21 cellular contexts compared by ENCODE assay signal in the genomic region with DNA sequence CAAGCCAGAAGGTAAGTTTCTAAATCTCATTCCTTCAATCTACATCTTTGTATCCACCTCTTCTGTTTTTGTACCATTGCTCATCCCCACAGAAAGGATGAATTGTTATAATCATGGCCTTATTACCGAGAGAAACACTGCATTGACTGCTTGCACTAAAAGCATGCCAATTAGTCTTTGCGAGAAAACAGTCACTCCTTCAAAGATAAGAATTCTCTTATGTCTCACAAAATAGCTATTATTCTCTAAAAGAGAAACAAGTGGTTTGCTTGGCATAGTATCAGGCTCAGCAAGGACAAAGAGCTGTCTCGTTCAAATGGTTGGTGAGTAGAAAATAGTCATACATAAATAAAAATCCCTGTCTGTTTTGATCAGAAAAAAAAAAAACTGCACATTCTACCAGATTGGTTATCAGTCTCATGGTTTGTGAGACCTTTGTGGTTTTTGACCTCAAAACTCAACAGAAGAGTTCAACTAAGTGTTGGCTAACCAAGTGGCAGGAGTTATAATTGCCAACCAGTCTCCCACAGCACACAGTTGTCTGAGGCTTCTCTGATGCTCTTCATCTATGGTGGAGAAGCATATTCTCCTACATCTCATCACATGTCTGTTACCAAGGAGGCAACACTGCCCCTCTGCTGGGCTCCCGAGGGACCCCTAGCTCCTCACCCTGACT. TPM values are rescaled to one million over a fixed set of nuclear protein-coding genes. Genes with fewer than 3 reads are reported as not detected.
DNase-seq lines count a peak whose midpoint lies in the region; ATAC-seq lines count a peak whose summit lies in the region.
"Had no signal": no experiment of that assay in that cellular context is flagged by ENCODE, and none has a peak within 500 bp of the region (broad histone marks: within the 10 kb centered on the region; RNA-seq: fewer than 3 reads in every experiment).

No MANE protein-coding gene starts in this region.

- peaks cover 76 to 86% of the 10 kb centered on the region in 2 donors for H3K36me3 Mint-ChIP-seq in CD4-positive, alpha-beta memory T cell

- POLR2A ChIA-PET in CD4-positive, alpha-beta memory T cell (lab: Charles Lee; ENCODE audit: partially characterized antibody): interaction anchor here (0.8 to 1.6 kb wide), 4 partner anchors 10 to 199 kb away, joined by 3 to 4 read pairs (median 3); no protein-coding TSS in a partner anchor

- peaks cover 12 to 48% (median 22%) of the 10 kb centered on the region in 4 donors for H3K4me1 Mint-ChIP-seq in CD4-positive, alpha-beta memory T cell

- peaks cover 6% of the 10 kb centered on the region for H3K4me1 ChIP-seq in CD4-positive, alpha-beta memory T cell (ENCODE audit: insufficient read depth, low read length)

- ATAC-seq in GM21576 (IDR thresholded peaks at IDR 0.05; ENCODE audit: unreplicated experiment) (no peak), esophagus mucosa (no peak), HG03135 (IDR thresholded peaks at IDR 0.05; ENCODE audit: unreplicated experiment) (no peak)
- ATAC-seq: HCT116 had no signal

- peaks cover 76% of the 10 kb centered on the region for H3K36me3 ChIP-seq in CD4-positive, alpha-beta memory T cell (ENCODE audit: insufficient read depth, low read length)

- no peaks in the 10 kb centered on the region for H3K27me3 ChIP-seq in CD4-positive, alpha-beta memory T cell (ENCODE audit: insufficient read depth, low read length)

- DNase-seq in CD4-positive, alpha-beta memory T cell: no peak
- DNase-seq in NCI-H2227 (lab: John Stamatoyannopoulos, UW; ENCODE audit: unreplicated experiment) (peak; percentile 21), astrocyte of the hippocampus (ENCODE audit: low read depth, low spot score) (peak; percentile 21), pons (ENCODE audit: low spot score) (peak; percentile 62)
- DNase-seq: activated CD4-positive, alpha-beta T cell treated with anti-CD3 and anti-CD28 coated beads for 1 hour; activated T-cell treated with anti-CD3 and anti-CD28 coated beads, Interleukin-2, amount 50 U/mL, for 4 hours; erythroblast; NCI-H1694 treated with DMSO at 0.1 percent for 48 hours; NCI-H510A; retina; Right ventricle myocardium superior; stimulated activated CD4-positive, alpha-beta T cell treated with anti-CD3 and anti-CD28 coated beads, Interleukin-15, amount 100 ng/mL, for 24 hours had no signal

- peak overlapping the region; percentile 42 to 84 (median 68) for H3K27ac Mint-ChIP-seq in CD4-positive, alpha-beta memory T cell

- H3K9me3 Mint-ChIP-seq in CD4-positive, alpha-beta memory T cell: peaks cover 0 to 3% (median 0%) of the 10 kb centered on the region in 8 donors
- H3K9me3 Mint-ChIP-seq: activated T-cell treated with anti-CD3 and anti-CD28 coated beads, Interleukin-2, amount 50 U/mL, for 4 hours; dendritic cell treated with granulocyte-macrophage colony-stimulating factor and Interleukin-4, amounts not matched to agents 40 ng/mL and 50 ng/mL, for 4 days had no signal

- intact Hi-C loops in CD4-positive, alpha-beta memory T cell (cut with micrococcal nuclease): no loop called here

- no peaks in the 10 kb centered on the region for H3K9me3 ChIP-seq in CD4-positive, alpha-beta memory T cell (ENCODE audit: control insufficient read depth in 1 of 2, low read length in 2 of 2)

- H3K27me3 Mint-ChIP-seq in CD4-positive, alpha-beta memory T cell: no peaks in the 10 kb centered on the region
- H3K27me3 Mint-ChIP-seq: dendritic cell treated with granulocyte-macrophage colony-stimulating factor and Interleukin-4, amounts not matched to agents 40 ng/mL and 50 ng/mL, for 4 days had no signal

- no peak overlapping the region for H3K27ac ChIP-seq in CD4-positive, alpha-beta memory T cell (ENCODE audit: low read depth, low read length)

- CTCF ChIA-PET in CD4-positive, alpha-beta memory T cell (lab: Charles Lee; ENCODE audit: partially characterized antibody): interaction anchor here (0.7 to 2.1 kb wide), 6 partner anchors 12 to 193 kb away, joined by 3 to 4 read pairs (median 4); no protein-coding TSS in a partner anchor

- peak overlapping the region in 1 of 8 donors; percentile 58 for H3K4me3 Mint-ChIP-seq in CD4-positive, alpha-beta memory T cell
- H3K4me3 Mint-ChIP-seq: activated T-cell treated with anti-CD3 and anti-CD28 coated beads, Interleukin-2, amount 50 U/mL, for 4 hours; dendritic cell treated with granulocyte-macrophage colony-stimulating factor and Interleukin-4, amounts not matched to agents 40 ng/mL and 50 ng/mL, for 4 days; neural crest cell had no signal

- H3K4me3 ChIP-seq in CD4-positive, alpha-beta memory T cell (ENCODE audit: low read length in 2 of 2): no peak overlapping the region

RNA-seq across cellular contexts. Expression of a gene that starts 35.1 kb away (rescaled TPM):
- 1 to 10 TPM; 3.1 to 4.7 TPM for total RNA-seq in CD4-positive, alpha-beta memory T cell
- under 1 TPM in 1 of 2 donors, not detected in 1; 0.55 TPM for polyA plus RNA-seq in CD4-positive, alpha-beta memory T cell
- not detected for total RNA-seq in esophagus mucosa
- total RNA-seq: activated T-cell treated with anti-CD3 and anti-CD28 coated beads, Interleukin-2, amount 50 U/mL, for 4 hours; HT-29; lung microvascular endothelial cell; neural crest cell; Right ventricle myocardium superior had no signal
- polyA plus RNA-seq: BJ had no signal

RNA-seq across cellular contexts. Expression of a gene that starts 59.1 kb away (rescaled TPM):
- 1 to 10 TPM; 6.1 to 6.7 TPM for total RNA-seq in CD4-positive, alpha-beta memory T cell
- polyA plus RNA-seq in CD4-positive, alpha-beta memory T cell: 1 to 10 TPM; 3.4 to 3.6 TPM
- 14.9 TPM for total RNA-seq in esophagus mucosa

Comparison
In these comparisons a context has a peak if more than half of its experiments do, and no peak if none do; other contexts are left out.
1. DNase-seq: peak in NCI-H2227 (single experiment), astrocyte of the hippocampus (single experiment) and pons (single experiment); none in CD4-positive, alpha-beta memory T cell (0 of 5).